ENCODE assay signal across 22 cellular contexts in the genomic region with DNA sequence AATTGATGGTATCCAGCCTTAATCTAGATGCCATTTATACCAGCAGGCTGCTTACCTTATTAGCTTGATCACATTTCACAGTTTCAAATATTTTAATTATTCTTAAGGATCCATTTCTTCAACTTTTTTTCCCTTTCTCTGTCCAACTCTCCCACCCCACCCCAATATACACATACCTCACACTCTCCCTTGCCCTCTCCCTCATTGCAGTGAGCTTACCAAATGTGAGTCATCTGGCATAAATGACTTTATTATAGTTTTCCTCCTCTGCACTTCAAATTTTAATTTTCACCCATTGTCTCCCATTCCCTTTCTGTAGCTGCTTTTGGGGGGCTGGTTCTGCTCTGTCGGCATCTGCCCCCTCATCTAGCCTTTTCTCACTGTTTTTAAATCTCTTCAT. TPM values are rescaled to one million over a fixed set of nuclear protein-coding genes. Genes with fewer than 3 reads are reported as not detected.
DNase-seq lines count a peak whose midpoint lies in the region; ATAC-seq, FAIRE-seq and TF ChIP-seq lines count a peak whose summit lies in the region.
"Had no signal": no experiment of that assay in that cellular context is flagged by ENCODE, and none has a peak within 500 bp of the region (broad histone marks: within the 10 kb centered on the region; RNA-seq: fewer than 3 reads in every experiment).

No MANE protein-coding gene starts in this region.

- no TSS peak for BruUV-seq in Calu3 (replicated peaks; lab: Mats Ljungman, UMichigan)

- no peak for ATAC-seq in T-helper 17 cell
- ATAC-seq: activated CD4-positive, CD25-positive, alpha-beta regulatory T cell treated with anti-CD3 and anti-CD28 coated beads, Interleukin-2, amount 50 U/mL, for 24 hours; activated CD8-positive, alpha-beta memory T cell treated with anti-CD3 and anti-CD28 coated beads, Interleukin-2, amount 10 ng/mL, durations not matched to agents 7 days and 5 days; pancreas; stimulated activated memory B cell treated with anti-CD40 and anti-IgM and Interleukin-4, amounts not matched to agents 10 μg/mL and 1 μg/mL and 100 μg/mL, for 72 hours had no signal

- H3K4me3 Mint-ChIP-seq in T-helper 17 cell (no peak overlapping the region), Calu3 (ENCODE audit: low read depth, unreplicated experiment) (no peak overlapping the region)
- H3K4me3 Mint-ChIP-seq: activated CD8-positive, alpha-beta memory T cell treated with anti-CD3 and anti-CD28 coated beads, Interleukin-2, amount 10 ng/mL, durations not matched to agents 7 days and 5 days; stimulated activated memory B cell treated with anti-CD40 and anti-IgM and Interleukin-4, amounts not matched to agents 10 μg/mL and 1 μg/mL and 100 μg/mL, for 72 hours had no signal

- TF ChIP-seq CTCF in fibroblast of the aortic adventitia (IDR thresholded peaks at IDR 0.05; ENCODE audit: insufficient read depth, low read length) (no peak), Calu3 (IDR thresholded peaks at IDR 0.05; ENCODE audit: unreplicated experiment) (no peak)

- H3K27ac Mint-ChIP-seq in T-helper 17 cell (peak overlapping the region; percentile 81), Calu3 (ENCODE audit: unreplicated experiment) (no peak overlapping the region)
- H3K27ac Mint-ChIP-seq: activated CD8-positive, alpha-beta memory T cell treated with anti-CD3 and anti-CD28 coated beads, Interleukin-2, amount 10 ng/mL, durations not matched to agents 7 days and 5 days; stimulated activated memory B cell treated with anti-CD40 and anti-IgM and Interleukin-4, amounts not matched to agents 10 μg/mL and 1 μg/mL and 100 μg/mL, for 72 hours had no signal

- FAIRE-seq in H54 (lab: Jason Lieb, UNC) (peak; percentile 90), GM19239 (lab: Jason Lieb, UNC) (no peak)
- FAIRE-seq: pancreas had no signal

- H3K4me3 ChIP-seq in fibroblast of the aortic adventitia (ENCODE audit: low read depth, low read length) = no peak overlapping the region
- H3K4me3 ChIP-seq: BLaER1 treated with 17β-estradiol and CSF1 and Interleukin-3, amounts not matched to agents 10 nM and 100 nM; pancreas; transverse colon had no signal

- in situ Hi-C loops in G401 (cut with HindIII; ENCODE audit: low sequenced_read_pairs) = no loop called here

- H3K4me1 Mint-ChIP-seq in T-helper 17 cell (peaks cover 12% of the 10 kb centered on the region), Calu3 (ENCODE audit: low read depth, unreplicated experiment) (peaks cover 9% of the 10 kb centered on the region)
- H3K4me1 Mint-ChIP-seq: activated CD8-positive, alpha-beta memory T cell treated with anti-CD3 and anti-CD28 coated beads, Interleukin-2, amount 10 ng/mL, durations not matched to agents 7 days and 5 days had no signal

- no peak for TF ChIP-seq POLR2A in H54 (IDR thresholded peaks at IDR 0.05; ENCODE audit: low read depth, low read length)

- H3K27me3 Mint-ChIP-seq in T-helper 17 cell = no peaks in the 10 kb centered on the region
- no peaks in the 10 kb centered on the region for H3K27me3 Mint-ChIP-seq in Calu3 (ENCODE audit: unreplicated experiment)
- H3K27me3 Mint-ChIP-seq: activated CD8-positive, alpha-beta memory T cell treated with anti-CD3 and anti-CD28 coated beads, Interleukin-2, amount 10 ng/mL, durations not matched to agents 7 days and 5 days; stimulated activated memory B cell treated with anti-CD40 and anti-IgM and Interleukin-4, amounts not matched to agents 10 μg/mL and 1 μg/mL and 100 μg/mL, for 72 hours had no signal

- DNase-seq in H54 (ENCODE audit: insufficient read length, low spot score) (no peak), T-helper 17 cell (no peak), fibroblast of the aortic adventitia (ENCODE audit: low read depth) (peak; percentile 68), renal cortical epithelial cell (ENCODE audit: low read depth) (peak; percentile 38), Calu3 (no peak), HEK293T (ENCODE audit: extremely low spot score) (no peak), G401 (ENCODE audit: low spot score) (no peak), GM19239 (ENCODE audit: insufficient read length, low spot score) (no peak)
- DNase-seq: activated CD8-positive, alpha-beta memory T cell treated with anti-CD3 and anti-CD28 coated beads, Interleukin-2, amount 10 ng/mL, durations not matched to agents 7 days and 5 days; activated effector memory CD4-positive, alpha-beta T cell treated with anti-CD3 and anti-CD28 coated beads, Interleukin-2, amount 50 U/mL, for 16 hours; anterior cingulate cortex; dermis blood vessel endothelial cell; Kasumi-1; NCI-H1694 treated with DMSO at 0.1 percent for 48 hours; NCI-H524; pancreas; SHP77 treated with DMSO at 0.1 percent for 48 hours; stimulated activated CD4-positive, alpha-beta T cell treated with anti-CD3 and anti-CD28 coated beads, Interleukin-12 subunit alpha, Interleukin-12 subunit beta, amount 100 ng/mL, for 4 hours; transverse colon had no signal

- H3K36me3 Mint-ChIP-seq in T-helper 17 cell (ENCODE audit: low read depth) (peaks cover 13% of the 10 kb centered on the region), Calu3 (ENCODE audit: insufficient read depth, unreplicated experiment) (peaks cover 12% of the 10 kb centered on the region)

- CTCF ChIA-PET in Calu3 (lab: Charles Lee) (interaction anchor here (0.8 kb wide), 1 partner anchor 23 kb away, joined by 3 read pairs; no protein-coding TSS in a partner anchor), HEK293T (lab: Yijun Ruan, JAX) (no interaction called here)

- H3K9me3 Mint-ChIP-seq in Calu3 (ENCODE audit: low read depth, unreplicated experiment) = no peaks in the 10 kb centered on the region
- H3K9me3 Mint-ChIP-seq: stimulated activated memory B cell treated with anti-CD40 and anti-IgM and Interleukin-4, amounts not matched to agents 10 μg/mL and 1 μg/mL and 100 μg/mL, for 72 hours had no signal

- intact Hi-C loops in Calu3 (cut with micrococcal nuclease; ENCODE audit: unreplicated experiment) = no loop called here

- POLR2A ChIA-PET in HEK293T (lab: Yijun Ruan, JAX) = no interaction called here

- H3K9me3 ChIP-seq in T-helper 17 cell (ENCODE audit: control insufficient read depth, low read length, poor library complexity, severe bottlenecking) = no peaks in the 10 kb centered on the region
- H3K9me3 ChIP-seq: BLaER1 treated with 17β-estradiol and CSF1 and Interleukin-3, amounts not matched to agents 10 nM and 100 nM; pancreas; transverse colon had no signal

TF ChIP-seq in HEK293T, 16 proteins besides CTCF, POLR2A, EP300 and RAD21:
- TF ChIP-seq, protein P1, sequence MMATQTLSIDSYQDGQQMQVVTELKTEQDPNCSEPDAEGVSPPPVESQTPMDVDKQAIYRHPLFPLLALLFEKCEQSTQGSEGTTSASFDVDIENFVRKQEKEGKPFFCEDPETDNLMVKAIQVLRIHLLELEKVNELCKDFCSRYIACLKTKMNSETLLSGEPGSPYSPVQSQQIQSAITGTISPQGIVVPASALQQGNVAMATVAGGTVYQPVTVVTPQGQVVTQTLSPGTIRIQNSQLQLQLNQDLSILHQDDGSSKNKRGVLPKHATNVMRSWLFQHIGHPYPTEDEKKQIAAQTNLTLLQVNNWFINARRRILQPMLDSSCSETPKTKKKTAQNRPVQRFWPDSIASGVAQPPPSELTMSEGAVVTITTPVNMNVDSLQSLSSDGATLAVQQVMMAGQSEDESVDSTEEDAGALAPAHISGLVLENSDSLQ (IDR thresholded peaks at IDR 0.05) = no peak
- TF ChIP-seq FOXK2 (IDR thresholded peaks at IDR 0.05) = no peak
- TF ChIP-seq LEF1 (IDR thresholded peaks at IDR 0.05; ENCODE audit: borderline replicate concordance) = no peak
- TF ChIP-seq SP1 (IDR thresholded peaks at IDR 0.05) = no peak
- TF ChIP-seq CTBP1 (IDR thresholded peaks at IDR 0.05; ENCODE audit: borderline replicate concordance) = no peak
- TF ChIP-seq FOXM1 (IDR thresholded peaks at IDR 0.05; ENCODE audit: borderline replicate concordance) = no peak
- TF ChIP-seq ELF4 (IDR thresholded peaks at IDR 0.05) = no peak
- no peak for TF ChIP-seq SUZ12 (IDR thresholded peaks at IDR 0.05)
- no peak for TF ChIP-seq NFRKB (IDR thresholded peaks at IDR 0.05)
- TF ChIP-seq ARNT (IDR thresholded peaks at IDR 0.05) = no peak
- TF ChIP-seq TARDBP (IDR thresholded peaks at IDR 0.05) = no peak
- TF ChIP-seq L3MBTL2 (conservative IDR thresholded peaks at IDR 0.05) = no peak
- no peak for TF ChIP-seq HDGF (IDR thresholded peaks at IDR 0.05; ENCODE audit: borderline replicate concordance)
- TF ChIP-seq ZNF384 (IDR thresholded peaks at IDR 0.05) = no peak
- TF ChIP-seq BHLHE40 (IDR thresholded peaks at IDR 0.05; ENCODE audit: borderline replicate concordance) = no peak
- TF ChIP-seq FOXA1 (IDR thresholded peaks at IDR 0.05) = no peak

RNA-seq across cellular contexts. Expression of gene HTR2B, which starts 12.9 kb away (rescaled TPM):
- total RNA-seq in T-helper 17 cell (not detected), fibroblast of the aortic adventitia (ENCODE audit: low replicate concordance) (17.4 and 33.0 TPM in 2 replicates), renal cortical epithelial cell (0.05 TPM in 1 of 2 replicates, not detected in the other), Calu3 (2022) (not detected in 2 replicates)
- total RNA-seq in G401 (2014; rRNA removed; shearing (Covaris generic)) = 4.6 and 5.4 TPM in 2 replicates
- total RNA-seq: activated CD8-positive, alpha-beta memory T cell treated with anti-CD3 and anti-CD28 coated beads, Interleukin-2, amount 10 ng/mL, durations not matched to agents 7 days and 5 days had no signal

RNA-seq across cellular contexts. Expression of gene PSMD1, which starts 55.3 kb away (rescaled TPM):
- 10 to 100 TPM; 42.8 to 43.5 TPM for total RNA-seq in T-helper 17 cell
- 127 and 146 TPM in 2 replicates for total RNA-seq in fibroblast of the aortic adventitia (ENCODE audit: low replicate concordance)
- total RNA-seq in renal cortical epithelial cell = 121 and 135 TPM in 2 replicates
- total RNA-seq in Calu3 (2022) = 113 and 135 TPM in 2 replicates
- total RNA-seq in G401 (2014; rRNA removed; shearing (Covaris generic)) = 55.3 and 73.5 TPM in 2 replicates

Comparison
In these comparisons a context has a peak if more than half of its experiments do, and no peak if none do; other contexts are left out.
1. DNase-seq: peak in fibroblast of the aortic adventitia (single experiment) and renal cortical epithelial cell (single experiment); none in H54 (single experiment), T-helper 17 cell (0 of 3), Calu3 (single experiment), HEK293T (single experiment), G401 (single experiment) and GM19239 (single experiment).